ENCODE assay signal across 8 cellular contexts in the genomic region with DNA sequence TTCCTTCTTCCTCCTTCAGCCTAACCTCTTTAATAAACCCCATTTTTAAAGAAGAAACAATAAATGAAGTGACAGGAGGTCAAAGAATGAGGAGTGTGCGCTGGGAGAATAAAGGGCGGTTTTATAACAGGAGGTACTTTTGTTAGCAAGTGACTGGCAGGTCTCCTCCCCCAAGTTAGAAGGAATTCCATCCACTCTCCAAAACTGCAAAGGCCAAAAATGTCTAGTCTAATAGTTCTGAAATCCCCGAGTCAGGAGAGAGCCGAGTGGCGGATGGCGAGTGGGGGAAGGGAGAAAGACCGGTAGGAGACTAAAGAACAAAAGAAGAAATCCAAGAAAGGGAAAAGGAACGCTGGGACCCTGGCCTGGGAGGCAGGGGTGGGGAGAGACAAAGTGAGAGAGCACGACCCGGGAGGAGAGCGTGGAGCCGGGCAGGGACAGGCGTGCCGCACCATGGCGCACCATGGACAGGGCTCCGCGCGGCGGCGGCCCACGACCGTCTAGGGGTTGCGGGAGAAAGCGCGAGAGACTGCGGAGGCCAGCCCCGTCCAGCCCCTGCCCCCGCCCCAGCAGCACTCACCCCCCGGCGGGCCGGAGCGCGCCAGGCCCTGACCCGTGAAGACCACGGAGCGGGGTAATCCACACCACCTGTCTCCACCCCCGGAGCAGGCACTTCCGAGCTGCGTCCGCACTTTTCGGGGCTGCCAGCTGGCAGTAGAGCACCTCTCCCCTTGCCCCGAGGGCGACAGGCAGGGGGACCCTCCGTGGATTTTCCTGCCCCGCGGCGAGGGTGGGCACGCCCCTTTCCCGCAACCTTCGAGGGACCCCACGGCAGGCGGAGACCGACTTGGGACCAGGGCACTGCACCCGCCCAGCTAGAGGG. TPM values are rescaled to one million over a fixed set of nuclear protein-coding genes. Genes with fewer than 3 reads are reported as not detected.
DNase-seq lines count a peak whose midpoint lies in the region; ATAC-seq, FAIRE-seq and TF ChIP-seq lines count a peak whose summit lies in the region.

No MANE protein-coding gene starts in this region.

- DNase-seq in NCI-H748 (lab: John Stamatoyannopoulos, UW; ENCODE audit: unreplicated experiment) (peak; percentile 46), NCI-H748 treated with DMSO at 0.1 percent for 48 hours (lab: John Stamatoyannopoulos, UW) (no peak), T-helper 17 cell (no peak), left cardiac atrium (peak; percentile 42), sciatic nerve (ENCODE audit: low spot score) (no peak), D721Med (ENCODE audit: insufficient read length, low spot score) (no peak)

- peaks cover 3% of the 10 kb centered on the region for H3K9me3 ChIP-seq in T-helper 17 cell (ENCODE audit: control insufficient read depth, low read length, poor library complexity, severe bottlenecking)

- intact Hi-C loops in left cardiac atrium (cut with DNase I) (loop anchor here (5.0 to 10.0 kb wide), 2 partner anchors 50 to 63 kb away; no protein-coding TSS in a partner anchor), sciatic nerve (cut with DNase I) (no loop called here)

- peaks cover 5% of the 10 kb centered on the region for H3K36me3 Mint-ChIP-seq in T-helper 17 cell (ENCODE audit: low read depth)

- ATAC-seq in T-helper 17 cell (no peak), left cardiac atrium (peak; percentile 63 to 67), sciatic nerve (peak; percentile 40), GM21381 (IDR thresholded peaks at IDR 0.05; ENCODE audit: unreplicated experiment) (no peak), GM21528 (IDR thresholded peaks at IDR 0.05; ENCODE audit: low FRiP score, unreplicated experiment) (no peak)

- H3K27ac Mint-ChIP-seq in T-helper 17 cell, result no peak overlapping the region

- H3K4me3 Mint-ChIP-seq in T-helper 17 cell, result peak overlapping the region; percentile 37

- peaks cover 8% of the 10 kb centered on the region for H3K4me1 Mint-ChIP-seq in T-helper 17 cell

- no peak for TF ChIP-seq CTCF in D721Med (IDR thresholded peaks at IDR 0.05; ENCODE audit: insufficient read depth, missing control alignments)

- no peak for FAIRE-seq in D721Med (lab: Jason Lieb, UNC)

- H3K27me3 Mint-ChIP-seq in T-helper 17 cell, result peaks cover 32% of the 10 kb centered on the region

RNA-seq across cellular contexts. Expression of gene CDH2, which starts 1.6 kb away (rescaled TPM):
- total RNA-seq in T-helper 17 cell, result under 1 TPM; 0.37 to 0.55 TPM
- 100 to 1,000 TPM; 110 to 178 TPM for total RNA-seq in left cardiac atrium
- 11.1 TPM for total RNA-seq in sciatic nerve

Comparison
In these comparisons a context has a peak if more than half of its experiments do, and no peak if none do; other contexts are left out.
1. DNase-seq: peak in NCI-H748 (single experiment) and left cardiac atrium (single experiment); none in NCI-H748 treated with DMSO at 0.1 percent for 48 hours (single experiment), T-helper 17 cell (0 of 3), sciatic nerve (single experiment) and D721Med (single experiment).
2. ATAC-seq: peak in left cardiac atrium (2 of 2) and sciatic nerve (single experiment); none in T-helper 17 cell (single experiment), GM21381 (single experiment) and GM21528 (single experiment).